Comparison of ENCODE assay signal across 11 cellular contexts in the genomic region with DNA sequence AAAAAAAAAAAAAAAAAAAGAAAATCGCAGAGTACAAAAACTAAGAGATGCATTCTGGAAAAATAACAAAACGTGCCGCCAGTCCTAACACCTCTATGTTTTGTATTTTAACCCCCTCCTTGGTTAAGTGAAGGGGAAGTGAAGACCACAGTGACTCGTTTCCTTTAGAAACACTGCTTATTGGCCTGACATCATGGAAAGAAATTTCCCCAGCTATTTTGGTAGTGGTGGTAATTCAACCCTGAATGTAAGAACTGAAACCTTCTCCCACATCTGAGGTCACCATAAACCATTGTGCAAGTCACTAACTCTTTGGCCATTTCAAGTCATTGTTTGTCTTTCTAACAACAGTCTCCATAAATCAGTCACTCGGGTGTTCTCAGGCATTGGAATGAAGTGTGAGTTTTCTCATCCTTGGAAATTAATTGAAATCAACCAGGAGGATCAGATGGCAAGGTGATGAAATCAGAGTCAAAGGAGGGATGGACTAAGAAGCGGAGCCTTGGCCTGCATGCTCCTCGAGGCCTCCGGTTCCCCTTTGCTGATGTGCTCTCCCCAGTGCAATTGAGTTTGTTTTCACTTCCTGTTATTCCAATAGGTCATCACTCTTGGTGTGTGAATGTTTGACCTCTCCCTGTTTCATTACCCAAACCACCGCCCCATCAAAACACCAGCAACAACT.
A peak's percentile ranks its signal among the peaks of the same experiment; 100 is the strongest.
DNase-seq lines count a peak whose midpoint lies in the region; ATAC-seq and TF ChIP-seq lines count a peak whose summit lies in the region.
"Had no signal": no experiment of that assay in that cellular context is flagged by ENCODE, and none has a peak within 500 bp of the region (broad histone marks: within the 10 kb centered on the region; RNA-seq: fewer than 3 reads in every experiment).

No MANE protein-coding gene starts in this region.

- no peak overlapping the region for H3K27ac ChIP-seq in left lung
- H3K27ac ChIP-seq: cardiac muscle cell had no signal

- H3K4me1 Mint-ChIP-seq in CD14-positive monocyte (peaks cover 21% of the 10 kb centered on the region), progenitor cell of endocrine pancreas (ENCODE audit: low read depth) (peaks cover 8% of the 10 kb centered on the region)

- ATAC-seq in GM18907 (IDR thresholded peaks at IDR 0.05; ENCODE audit: unreplicated experiment) (peak; percentile 93), HG03045 (IDR thresholded peaks at IDR 0.05; ENCODE audit: unreplicated experiment) (peak; percentile 87), left lung (peak; percentile 52)
- ATAC-seq: HCT116 had no signal

- no peaks in the 10 kb centered on the region for H3K36me3 ChIP-seq in left lung
- H3K36me3 ChIP-seq: cardiac muscle cell had no signal

- H3K27me3 Mint-ChIP-seq in CD14-positive monocyte (ENCODE audit: low read depth in 3 of 3) = peaks cover 0 to 5% (median 3%) of the 10 kb centered on the region in 3 donors
- H3K27me3 Mint-ChIP-seq in progenitor cell of endocrine pancreas = no peaks in the 10 kb centered on the region

- H3K27ac Mint-ChIP-seq in CD14-positive monocyte = peak overlapping the region; percentile 95 to 100 (median 99)
- H3K27ac Mint-ChIP-seq in progenitor cell of endocrine pancreas = no peak overlapping the region

- no peak for TF ChIP-seq CTCF in CD14-positive monocyte (IDR thresholded peaks at IDR 0.05)
- no peak for TF ChIP-seq CTCF in left lung (IDR thresholded peaks at IDR 0.05)
- TF ChIP-seq CTCF in progenitor cell of endocrine pancreas (IDR thresholded peaks at IDR 0.05; ENCODE audit: unreplicated experiment) = no peak

- H3K9me3 Mint-ChIP-seq in CD14-positive monocyte (peaks cover 2 to 24% (median 8%) of the 10 kb centered on the region in 7 donors), progenitor cell of endocrine pancreas (ENCODE audit: low read depth) (no peaks in the 10 kb centered on the region)

- H3K4me1 ChIP-seq in left lung = no peaks in the 10 kb centered on the region

- H3K4me3 Mint-ChIP-seq in CD14-positive monocyte = peak overlapping the region in 1 of 2 donors; percentile 72
- no peak overlapping the region for H3K4me3 Mint-ChIP-seq in progenitor cell of endocrine pancreas (ENCODE audit: low read depth)

- DNase-seq in CD14-positive monocyte (ENCODE audit: low spot score) (peak; percentile 79), T follicular helper cell (ENCODE audit: low read depth) (peak; percentile 8), left lung (no peak), progenitor cell of endocrine pancreas (ENCODE audit: low spot score, unreplicated experiment) (no peak), NCI-H2029 treated with DMSO at 0.1 percent for 48 hours (lab: John Stamatoyannopoulos, UW) (no peak), NCI-H2081 treated with DMSO at 0.1 percent for 48 hours (lab: John Stamatoyannopoulos, UW) (no peak)

- H3K4me3 ChIP-seq in left lung = no peak overlapping the region
- H3K4me3 ChIP-seq: cardiac muscle cell, skin epidermis had no signal

- intact Hi-C loops in CD14-positive monocyte (cut with micrococcal nuclease) = loop anchor here in 1 of 2 donors (5.0 to 10.0 kb wide), 2 partner anchors 43 to 1030 kb away; no protein-coding TSS in a partner anchor
- intact Hi-C loops in left lung (cut with DNase I) = no loop called here

- no peaks in the 10 kb centered on the region for H3K36me3 Mint-ChIP-seq in CD14-positive monocyte
- peaks cover 6% of the 10 kb centered on the region for H3K36me3 Mint-ChIP-seq in progenitor cell of endocrine pancreas (ENCODE audit: insufficient read depth)

- H3K27me3 ChIP-seq in left lung = no peaks in the 10 kb centered on the region
- H3K27me3 ChIP-seq: cardiac muscle cell had no signal

- no peaks in the 10 kb centered on the region for H3K9me3 ChIP-seq in left lung

Comparison
In these comparisons a context has a peak if more than half of its experiments do, and no peak if none do; other contexts are left out.
1. DNase-seq: peak in CD14-positive monocyte (single experiment) and T follicular helper cell (single experiment); none in left lung (0 of 2), progenitor cell of endocrine pancreas (single experiment), NCI-H2029 treated with DMSO at 0.1 percent for 48 hours (single experiment) and NCI-H2081 treated with DMSO at 0.1 percent for 48 hours (single experiment).
2. Peak in every context shown above with its lines, with median percentiles within 50 percentile points of each other: ATAC-seq.